10 cellular contexts compared by ENCODE assay signal in genomic region chr18:63106727-63107126, GRCh38.
DNase-seq lines count a peak whose midpoint lies in the region; ATAC-seq and TF ChIP-seq lines count a peak whose summit lies in the region.
"Had no signal": no experiment of that assay in that cellular context is flagged by ENCODE, and none has a peak within 500 bp of the region (broad histone marks: within the 10 kb centered on the region; RNA-seq: fewer than 3 reads in every experiment).

No MANE protein-coding gene starts in this region.

- H3K27ac ChIP-seq in gastroesophageal sphincter = no peak overlapping the region
- H3K27ac ChIP-seq in body of pancreas = no peak overlapping the region
- H3K27ac ChIP-seq in ovary = no peak overlapping the region
- H3K27ac ChIP-seq: cardiac muscle cell had no signal

- H3K27me3 Mint-ChIP-seq in activated naive CD8-positive, alpha-beta T cell treated with anti-CD3 and anti-CD28 coated beads for 36 hours = peaks cover 8% of the 10 kb centered on the region

- H3K9me3 Mint-ChIP-seq in activated naive CD8-positive, alpha-beta T cell treated with anti-CD3 and anti-CD28 coated beads for 36 hours = peaks cover 3% of the 10 kb centered on the region

- DNase-seq in activated naive CD8-positive, alpha-beta T cell treated with anti-CD3 and anti-CD28 coated beads for 36 hours = no peak
- DNase-seq in germinal center (ENCODE audit: low spot score) (no peak), body of pancreas (no peak), ovary (no peak)
- DNase-seq: activated CD4-positive, alpha-beta T cell treated with anti-CD3 and anti-CD28 coated beads for 4 hours had no signal

- peaks cover 0 to 9% (median 1%) of the 10 kb centered on the region in 3 donors for H3K4me1 ChIP-seq in gastroesophageal sphincter
- H3K4me1 ChIP-seq in body of pancreas = peaks cover 3% of the 10 kb centered on the region
- peaks cover under 1% of the 10 kb centered on the region for H3K4me1 ChIP-seq in ovary (ENCODE audit: insufficient read depth)

- peak; percentile 6 for ATAC-seq in GM18520 (IDR thresholded peaks at IDR 0.05; ENCODE audit: unreplicated experiment)
- ATAC-seq in GM21515 (IDR thresholded peaks at IDR 0.05; ENCODE audit: unreplicated experiment) = peak; percentile 29
- ATAC-seq in HG03159 (IDR thresholded peaks at IDR 0.05; ENCODE audit: unreplicated experiment) = peak; percentile 30
- ATAC-seq in gastroesophageal sphincter = no peak
- ATAC-seq in body of pancreas = no peak

- no peak for TF ChIP-seq EP300 in gastroesophageal sphincter (IDR thresholded peaks at IDR 0.05)
- no peak for TF ChIP-seq EP300 in ovary (IDR thresholded peaks at IDR 0.05)

- intact Hi-C loops in body of pancreas (cut with DNase I) = no loop called here
- intact Hi-C loops in ovary (cut with DNase I) = no loop called here

- H3K9me3 ChIP-seq in gastroesophageal sphincter = no peaks in the 10 kb centered on the region
- H3K9me3 ChIP-seq in body of pancreas = no peaks in the 10 kb centered on the region
- no peaks in the 10 kb centered on the region for H3K9me3 ChIP-seq in ovary

- no peaks in the 10 kb centered on the region for H3K36me3 ChIP-seq in gastroesophageal sphincter
- H3K36me3 ChIP-seq in body of pancreas (replicated peaks in 1 of 2; ENCODE audit: insufficient read depth in 1 of 2, low read depth in 2 of 2) = no peaks in the 10 kb centered on the region
- H3K36me3 ChIP-seq in ovary = no peaks in the 10 kb centered on the region
- H3K36me3 ChIP-seq: cardiac muscle cell had no signal

- peaks cover 2% of the 10 kb centered on the region for H3K36me3 Mint-ChIP-seq in activated naive CD8-positive, alpha-beta T cell treated with anti-CD3 and anti-CD28 coated beads for 36 hours

- H3K4me3 ChIP-seq in gastroesophageal sphincter (no peak overlapping the region), body of pancreas (no peak overlapping the region), ovary (no peak overlapping the region)
- H3K4me3 ChIP-seq: cardiac muscle cell had no signal

- TF ChIP-seq CTCF in gastroesophageal sphincter (IDR thresholded peaks at IDR 0.05) (no peak), body of pancreas (IDR thresholded peaks at IDR 0.05) (no peak), ovary (IDR thresholded peaks at IDR 0.05) (no peak)

- WGBS in gastroesophageal sphincter (ENCODE audit: low coverage in 1 of 2), 2 donors = 87 to 94% methylated on average over 3 of the region's 3 CpGs
- 81 to 86% methylated on average over 3 of the region's 3 CpGs for WGBS in body of pancreas, 2 donors
- WGBS in ovary, 3 donors = 90 to 92% (median 91%) methylated on average over 3 of the region's 3 CpGs

- no peak overlapping the region for H3K4me3 Mint-ChIP-seq in activated naive CD8-positive, alpha-beta T cell treated with anti-CD3 and anti-CD28 coated beads for 36 hours

- no peaks in the 10 kb centered on the region for H3K27me3 ChIP-seq in gastroesophageal sphincter
- no peaks in the 10 kb centered on the region for H3K27me3 ChIP-seq in body of pancreas
- H3K27me3 ChIP-seq in ovary = no peaks in the 10 kb centered on the region
- H3K27me3 ChIP-seq: cardiac muscle cell had no signal

- H3K27ac Mint-ChIP-seq in activated naive CD8-positive, alpha-beta T cell treated with anti-CD3 and anti-CD28 coated beads for 36 hours = peak overlapping the region; percentile 68

- TF ChIP-seq POLR2A in gastroesophageal sphincter (IDR thresholded peaks at IDR 0.05) (no peak), body of pancreas (IDR thresholded peaks at IDR 0.05) (no peak), ovary (IDR thresholded peaks at IDR 0.05) (no peak)

- H3K4me1 Mint-ChIP-seq in activated naive CD8-positive, alpha-beta T cell treated with anti-CD3 and anti-CD28 coated beads for 36 hours = peaks cover 22% of the 10 kb centered on the region

Comparison
In these comparisons a context has a peak if more than half of its experiments do, and no peak if none do; other contexts are left out.
1. ATAC-seq: peak in GM18520 (single experiment), GM21515 (single experiment) and HG03159 (single experiment); none in gastroesophageal sphincter (single experiment) and body of pancreas (single experiment).